In genomic region chr18:11733031-11733430, GRCh38 we compare ENCODE assay signal across 8 cellular contexts. TPM values are rescaled to one million over a fixed set of nuclear protein-coding genes. Genes with fewer than 3 reads are reported as not detected.
DNase-seq lines count a peak whose midpoint lies in the region; ATAC-seq, FAIRE-seq and TF ChIP-seq lines count a peak whose summit lies in the region.

No MANE protein-coding gene starts in this region.

- DNase-seq in NCI-H2107 (lab: John Stamatoyannopoulos, UW) (peak; percentile 2), NCI-H2107 treated with DMSO at 0.1 percent for 48 hours (lab: John Stamatoyannopoulos, UW; ENCODE audit: unreplicated experiment) (no peak), KG1 (lab: John Stamatoyannopoulos, UW) (peak; percentile 37), cardiac septum (ENCODE audit: low spot score) (peak; percentile 92), putamen (ENCODE audit: low spot score) (peak; percentile 54), urothelium cell line (ENCODE audit: low spot score) (peak; percentile 92)
- DNase-seq in activated naive CD8-positive, alpha-beta T cell treated with anti-CD3 and anti-CD28 coated beads for 36 hours: peak; percentile 69

- no peak overlapping the region for H3K27ac Mint-ChIP-seq in activated naive CD8-positive, alpha-beta T cell treated with anti-CD3 and anti-CD28 coated beads for 36 hours

- H3K27me3 Mint-ChIP-seq in activated naive CD8-positive, alpha-beta T cell treated with anti-CD3 and anti-CD28 coated beads for 36 hours: peaks cover 40% of the 10 kb centered on the region

- no peaks in the 10 kb centered on the region for H3K4me1 Mint-ChIP-seq in activated naive CD8-positive, alpha-beta T cell treated with anti-CD3 and anti-CD28 coated beads for 36 hours

- no peak overlapping the region for H3K4me3 Mint-ChIP-seq in activated naive CD8-positive, alpha-beta T cell treated with anti-CD3 and anti-CD28 coated beads for 36 hours

- intact Hi-C loops in cardiac septum (cut with DNase I): loop anchor here (2.0 to 5.0 kb wide), 3 partner anchors 140 to 304 kb away; no protein-coding TSS in a partner anchor

- H3K36me3 Mint-ChIP-seq in activated naive CD8-positive, alpha-beta T cell treated with anti-CD3 and anti-CD28 coated beads for 36 hours: no peaks in the 10 kb centered on the region

- H3K9me3 Mint-ChIP-seq in activated naive CD8-positive, alpha-beta T cell treated with anti-CD3 and anti-CD28 coated beads for 36 hours: no peaks in the 10 kb centered on the region

- FAIRE-seq in urothelium cell line (lab: Jason Lieb, UNC): peak; percentile 93

- peak; percentile 98 for ATAC-seq in SK-N-SH treated with all-trans-retinoic acid at 6 μM for 48 hours

TF ChIP-seq in SK-N-SH treated with all-trans-retinoic acid at 6 μM for 48 hours, 23 proteins besides CTCF, POLR2A, EP300 and RAD21:
- no peak for TF ChIP-seq ISL1 (CRISPR knock-in tag; IDR thresholded peaks at IDR 0.05)
- no peak for TF ChIP-seq CSRNP3 (CRISPR knock-in tag; IDR thresholded peaks at IDR 0.05)
- TF ChIP-seq ZNF8 (CRISPR knock-in tag; IDR thresholded peaks at IDR 0.05): no peak
- TF ChIP-seq SNAI2 (CRISPR knock-in tag; IDR thresholded peaks at IDR 0.05): no peak
- TF ChIP-seq POU6F1 (CRISPR knock-in tag; IDR thresholded peaks at IDR 0.05; ENCODE audit: borderline replicate concordance, low read depth): no peak
- no peak for TF ChIP-seq TOX (CRISPR knock-in tag; IDR thresholded peaks at IDR 0.05; ENCODE audit: borderline replicate concordance)
- TF ChIP-seq ZNF70 (CRISPR knock-in tag; IDR thresholded peaks at IDR 0.05): no peak
TF ChIP-seq in SK-N-SH treated with all-trans-retinoic acid at 6 μM for 48 hours: peak in this region for 0.

RNA-seq across cellular contexts. Expression of gene GNAL, which starts 44.0 kb away (rescaled TPM):
- under 1 TPM in 1 of 2 experiments, not detected in 1; 0.04 TPM for total RNA-seq in activated naive CD8-positive, alpha-beta T cell treated with anti-CD3 and anti-CD28 coated beads for 36 hours
- total RNA-seq in cardiac septum: 1.1 TPM
